In genomic region chr15:48642795-48643194, GRCh38 we compare ENCODE assay signal across 13 cellular contexts. TPM values are rescaled to one million over a fixed set of nuclear protein-coding genes. Genes with fewer than 3 reads are reported as not detected.
A peak's percentile ranks its signal among the peaks of the same experiment; 100 is the strongest.
DNase-seq lines count a peak whose midpoint lies in the region; ATAC-seq and TF ChIP-seq lines count a peak whose summit lies in the region.
"Had no signal": no experiment of that assay in that cellular context is flagged by ENCODE, and none has a peak within 500 bp of the region (broad histone marks: within the 10 kb centered on the region; RNA-seq: fewer than 3 reads in every experiment).

No MANE protein-coding gene starts in this region.

- H3K27me3 ChIP-seq in right atrium auricular region (no peaks in the 10 kb centered on the region), esophagus squamous epithelium (peaks cover 0 to 34% (median 3%) of the 10 kb centered on the region in 4 donors), ovary (no peaks in the 10 kb centered on the region), aorta (ENCODE audit: control insufficient read depth in 1 of 2, insufficient read depth in 2 of 2, low read length in 1 of 2) (no peaks in the 10 kb centered on the region)
- H3K27me3 ChIP-seq: Peyer's patch had no signal

- H3K36me3 ChIP-seq in right atrium auricular region (no peaks in the 10 kb centered on the region), esophagus squamous epithelium (no peaks in the 10 kb centered on the region), ovary (no peaks in the 10 kb centered on the region), aorta (ENCODE audit: control insufficient read depth in 1 of 2, insufficient read depth in 2 of 2, low read length in 1 of 2) (no peaks in the 10 kb centered on the region)
- H3K36me3 ChIP-seq: Peyer's patch had no signal

- H3K4me1 ChIP-seq in right atrium auricular region (peaks cover 0 to 11% of the 10 kb centered on the region in 2 donors), esophagus squamous epithelium (peaks cover 3 to 57% (median 13%) of the 10 kb centered on the region in 3 donors), ovary (ENCODE audit: insufficient read depth) (peaks cover 7% of the 10 kb centered on the region), aorta (ENCODE audit: control insufficient read depth in 1 of 2, insufficient read depth in 2 of 2, low read length in 2 of 2) (peaks cover 0 to 5% of the 10 kb centered on the region in 2 donors)

- TF ChIP-seq EP300 in ovary (IDR thresholded peaks at IDR 0.05), result no peak

- intact Hi-C loops in Right ventricle myocardium inferior (cut with DNase I) (loop anchor here (5.0 kb wide), 1 partner anchor 155 kb away; no protein-coding TSS in a partner anchor), esophagus squamous epithelium (cut with DNase I) (no loop called here), ovary (cut with DNase I) (loop anchor here in 3 of 4 donors (5.0 to 10.0 kb wide), 5 partner anchors 108 to 285 kb away; no protein-coding TSS in a partner anchor), aorta (cut with DNase I) (loop anchor here (5.0 to 10.0 kb wide), 3 partner anchors 40 to 288 kb away; no protein-coding TSS in a partner anchor)

- peak overlapping the region; percentile 70 to 88 for H3K4me3 ChIP-seq in right atrium auricular region
- H3K4me3 ChIP-seq in esophagus squamous epithelium, result peak overlapping the region in 3 of 4 donors; percentile 59 to 78 (median 71)
- H3K4me3 ChIP-seq in ovary, result peak overlapping the region; percentile 93
- H3K4me3 ChIP-seq in aorta (ENCODE audit: low read length in 2 of 2), result peak overlapping the region; percentile 61 to 62

- ATAC-seq in Right ventricle myocardium inferior (no peak), aorta (ENCODE audit: low FRiP score) (no peak), GM21390 (IDR thresholded peaks at IDR 0.05; ENCODE audit: unreplicated experiment) (no peak)
- ATAC-seq: stimulated activated naive CD8-positive, alpha-beta T cell treated with anti-CD3 and anti-CD28 coated beads, Interleukin-15, amount 100 ng/mL, for 72 hours had no signal

- H3K27ac ChIP-seq in right atrium auricular region (peak overlapping the region; percentile 86 to 92), esophagus squamous epithelium (peak overlapping the region in 2 of 4 donors; percentile 80 to 93), ovary (peak overlapping the region in 1 of 2 donors; percentile 86), aorta (ENCODE audit: low read depth in 1 of 2, low read length in 2 of 2) (peak overlapping the region in 1 of 2 donors; percentile 34)

- H3K9me3 ChIP-seq in right atrium auricular region, result no peaks in the 10 kb centered on the region
- H3K9me3 ChIP-seq in esophagus squamous epithelium, result no peaks in the 10 kb centered on the region
- H3K9me3 ChIP-seq in ovary, result no peaks in the 10 kb centered on the region
- H3K9me3 ChIP-seq in aorta (ENCODE audit: control insufficient read depth, low read length), result no peaks in the 10 kb centered on the region
- H3K9me3 ChIP-seq: Peyer's patch had no signal

- TF ChIP-seq POLR2A in esophagus squamous epithelium (IDR thresholded peaks at IDR 0.05) (no peak), ovary (IDR thresholded peaks at IDR 0.05) (no peak)

- DNase-seq in right atrium auricular region (ENCODE audit: low spot score) (no peak), Right ventricle myocardium inferior (ENCODE audit: missing footprints) (no peak), esophagus squamous epithelium (lab: John Stamatoyannopoulos, UW) (no peak), ovary (no peak), aorta (no peak), NCI-H774 (lab: John Stamatoyannopoulos, UW) (no peak), GM19240 (ENCODE audit: insufficient read length, low spot score) (no peak)
- DNase-seq: DMS79; nucleus accumbens; Peyer's patch; stimulated activated CD4-positive, alpha-beta T cell treated with anti-CD3 and anti-CD28 coated beads, Interleukin-4, amount 100 ng/mL, for 24 hours; stimulated activated naive CD8-positive, alpha-beta T cell treated with anti-CD3 and anti-CD28 coated beads, Interleukin-15, amount 100 ng/mL, for 72 hours had no signal

- 47 to 73% methylated on average over 1 of the region's 1 CpG for WGBS in esophagus squamous epithelium, 2 donors
- 8 to 14% (median 8%) methylated on average over 1 of the region's 1 CpG for WGBS in ovary, 3 donors
- 6 to 10% methylated on average over 1 of the region's 1 CpG for WGBS in aorta, 2 donors

- TF ChIP-seq CTCF in right atrium auricular region (IDR thresholded peaks at IDR 0.05), result no peak
- no peak for TF ChIP-seq CTCF in esophagus squamous epithelium (IDR thresholded peaks at IDR 0.05)
- TF ChIP-seq CTCF in ovary (IDR thresholded peaks at IDR 0.05), result no peak

RNA-seq across cellular contexts. Expression of gene FBN1, which starts 2.7 kb away (rescaled TPM):
- total RNA-seq in right atrium auricular region (10 to 100 TPM; 57.1 to 84.9 TPM), Right ventricle myocardium inferior (41.0 TPM), esophagus squamous epithelium (10 to 100 TPM in 3 of 4 donors, 1 to 10 TPM in 1; 3.9 to 87.0 (median 23.4) TPM), ovary (100 to 1,000 TPM in 3 of 7 donors, 10 to 100 TPM in 4; 62.5 to 143 (median 97.4) TPM), aorta (100 to 1,000 TPM; 167 to 529 TPM)
- polyA plus RNA-seq in ovary (100 to 1,000 TPM in 1 of 2 donors, 10 to 100 TPM in 1; 82.2 to 159 TPM), aorta (100 to 1,000 TPM in 1 of 2 donors, 10 to 100 TPM in 1; 24.7 to 115 TPM)
